ENCODE assay signal across 8 cellular contexts in the genomic region with DNA sequence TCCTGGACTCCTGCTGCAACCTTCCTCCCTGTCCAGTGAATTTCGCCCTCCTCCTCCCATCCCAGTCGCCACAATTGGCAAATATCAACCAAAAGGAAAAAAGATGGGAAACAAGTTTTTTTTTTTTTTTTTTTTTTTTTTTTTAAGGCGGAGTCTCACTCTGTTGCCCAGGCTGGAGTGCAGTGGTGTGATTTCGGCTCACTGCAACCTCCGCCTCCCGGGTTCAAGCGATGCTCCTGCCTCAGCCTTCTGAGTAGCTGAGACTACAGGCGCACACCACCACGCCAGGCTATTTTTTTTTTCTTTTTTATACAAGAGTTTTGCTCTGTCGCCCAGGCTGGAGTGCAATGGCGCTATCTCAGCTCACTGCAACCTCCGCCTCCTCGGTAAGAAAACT. TPM values are rescaled to one million over a fixed set of nuclear protein-coding genes. Genes with fewer than 3 reads are reported as not detected.
DNase-seq lines count a peak whose midpoint lies in the region; ATAC-seq, FAIRE-seq and TF ChIP-seq lines count a peak whose summit lies in the region.
"Not testable (repeated sequence)": the region's sequence is repeated elsewhere in the genome, so short reads cannot be mapped to it uniquely, and the experiment has no call there.

No MANE protein-coding gene starts in this region.

- FAIRE-seq in endothelial cell of umbilical vein (lab: Jason Lieb, UNC): not testable (repeated sequence)

- not testable (repeated sequence) for BruUV-seq in endothelial cell of umbilical vein (replicated peaks; lab: Mats Ljungman, UMichigan)

- H3K27ac Mint-ChIP-seq in T-helper 2 cell treated with Interferon-gamma antibody and Interleukin-4, amounts not matched to agents 5 μg/mL and 100 μg/mL, for 36 hours: peak overlapping the region; percentile 49

- not testable (repeated sequence) for TF ChIP-seq EP300 in stomach (IDR thresholded peaks at IDR 0.05)

- not testable (repeated sequence) for ATAC-seq in lower lobe of right lung

- CTCF ChIA-PET in endothelial cell of umbilical vein (lab: Charles Lee): interaction anchor here (0.7 to 3.3 kb wide), 9 partner anchors 10 to 106 kb away, joined by 3 to 19 read pairs (median 4); partner anchors contain the start of genes NOL12 and PDXP

- intact Hi-C loops in endothelial cell of umbilical vein (cut with micrococcal nuclease): loop anchor here (1.0 kb wide), 3 partner anchors 10 to 51 kb away; partner anchors contain the start of genes NOL12 and PDXP
- intact Hi-C loops in lower lobe of right lung (cut with DNase I); stomach (cut with DNase I; ENCODE audit: low total_unique reads): not testable (repeated sequence)

- peak overlapping the region; percentile 68 for H3K4me3 Mint-ChIP-seq in T-helper 2 cell treated with Interferon-gamma antibody and Interleukin-4, amounts not matched to agents 5 μg/mL and 100 μg/mL, for 36 hours

- not testable (repeated sequence) for H3K9me3 Mint-ChIP-seq in T-helper 2 cell treated with Interferon-gamma antibody and Interleukin-4, amounts not matched to agents 5 μg/mL and 100 μg/mL, for 36 hours

- 20 to 35% (median 28%) methylated on average over 13 of the region's 13 CpGs for whole genome bisulfite sequencing in stomach, 5 donors

- H2AFZ ChIP-seq in endothelial cell of umbilical vein (ENCODE audit: low read depth, low read length) (peak overlapping the region; percentile 55), osteoblast (ENCODE audit: low read length) (peak overlapping the region; percentile 49)

- H3K4me1 Mint-ChIP-seq in T-helper 2 cell treated with Interferon-gamma antibody and Interleukin-4, amounts not matched to agents 5 μg/mL and 100 μg/mL, for 36 hours (ENCODE audit: low read depth): peaks cover 13% of the 10 kb centered on the region

- not testable (repeated sequence) for H3K9me3 ChIP-seq in BLaER1 treated with 17β-estradiol and CSF1 and Interleukin-3, amounts not matched to agents 10 nM and 100 nM (replicated peaks in 1 of 11); HUES48 (ENCODE audit: control insufficient read depth, insufficient read depth, low read length); adipocyte (ENCODE audit: control insufficient read depth, low read length); endothelial cell of umbilical vein (replicated peaks; ENCODE audit: control insufficient read depth, insufficient read depth, low read length); lower lobe of right lung; osteoblast (ENCODE audit: low read depth, low read length); stomach

- not testable (repeated sequence) for TF ChIP-seq CTCF in endothelial cell of umbilical vein (IDR thresholded peaks at IDR 0.05; ENCODE audit: extremely low read depth in 1 of 2, insufficient read depth in 1 of 2, low read depth in 1 of 2, low read length in 2 of 2); lower lobe of right lung (IDR thresholded peaks at IDR 0.05); osteoblast (IDR thresholded peaks at IDR 0.05; ENCODE audit: extremely low read depth, low read depth, low read length); stomach (IDR thresholded peaks at IDR 0.05)

- peak overlapping the region in 10 of 11 experiments; percentile 17 to 73 (median 47); a peak in 17 of 22 replicates for H3K9ac ChIP-seq in BLaER1 treated with 17β-estradiol and CSF1 and Interleukin-3, amounts not matched to agents 10 nM and 100 nM
- not testable (repeated sequence) for H3K9ac ChIP-seq in HUES48 (ENCODE audit: low read depth, low read length); endothelial cell of umbilical vein (replicated peaks; ENCODE audit: extremely low read depth, insufficient read depth, low read length)
- H3K9ac ChIP-seq in adipocyte (ENCODE audit: low read length): peak overlapping the region; percentile 25

- H4K20me1 ChIP-seq in BLaER1 treated with 17β-estradiol and CSF1 and Interleukin-3, amounts not matched to agents 10 nM and 100 nM; endothelial cell of umbilical vein (replicated peaks; ENCODE audit: control insufficient read depth, extremely low read depth, insufficient read depth, low read length); osteoblast (ENCODE audit: insufficient read depth, low read length): not testable (repeated sequence)

- not testable (repeated sequence) for DNase-seq in T-helper 2 cell treated with Interferon-gamma antibody and Interleukin-4, amounts not matched to agents 5 μg/mL and 100 μg/mL, for 36 hours (ENCODE audit: low spot score); adipocyte (ENCODE audit: low read depth); endothelial cell of umbilical vein (ENCODE audit: low read depth, low spot score); lower lobe of right lung; osteoblast (ENCODE audit: insufficient read length, low spot score, missing footprints); stomach

- H3K4me1 ChIP-seq in BLaER1 treated with 17β-estradiol and CSF1 and Interleukin-3, amounts not matched to agents 10 nM and 100 nM: peaks cover 33 to 54% (median 45%) of the 10 kb centered on the region in 10 experiments
- H3K4me1 ChIP-seq in HUES48 (ENCODE audit: control insufficient read depth, insufficient read depth, low read length): not testable (repeated sequence)
- H3K4me1 ChIP-seq in adipocyte (ENCODE audit: control insufficient read depth, insufficient read depth, low read length) (peaks cover 18% of the 10 kb centered on the region), endothelial cell of umbilical vein (ENCODE audit: control insufficient read depth, extremely low read depth, insufficient read depth, low read length) (peaks cover 11% of the 10 kb centered on the region), lower lobe of right lung (peaks cover 12% of the 10 kb centered on the region), osteoblast (ENCODE audit: insufficient read depth, low read length) (peaks cover 11% of the 10 kb centered on the region), stomach (peaks cover 15 to 33% (median 22%) of the 10 kb centered on the region in 4 donors)

- POLR2A ChIA-PET in endothelial cell of umbilical vein (lab: Charles Lee): interaction anchor here (0.7 kb wide), 1 partner anchor 53 kb away, joined by 9 read pairs; no protein-coding TSS in a partner anchor

- not testable (repeated sequence) for H3K27me3 Mint-ChIP-seq in T-helper 2 cell treated with Interferon-gamma antibody and Interleukin-4, amounts not matched to agents 5 μg/mL and 100 μg/mL, for 36 hours (ENCODE audit: low read depth)

- dilution Hi-C loops in endothelial cell of umbilical vein (cut with MboI; ENCODE audit: extremely low pct_ligation_motif_present, low sequenced_read_pairs): not testable (repeated sequence)

- H3K27me3 ChIP-seq in BLaER1 treated with 17β-estradiol and CSF1 and Interleukin-3, amounts not matched to agents 10 nM and 100 nM; HUES48 (ENCODE audit: control insufficient read depth, insufficient read depth, low read length); adipocyte (replicated peaks; ENCODE audit: control insufficient read depth, insufficient read depth, low read length); endothelial cell of umbilical vein (ENCODE audit: control insufficient read depth in 2 of 2, insufficient read depth in 2 of 2, low read length in 2 of 2); lower lobe of right lung (ENCODE audit: low read depth); osteoblast (ENCODE audit: insufficient read depth, low read length); stomach: not testable (repeated sequence)

- H3K27ac ChIP-seq in BLaER1 treated with 17β-estradiol and CSF1 and Interleukin-3, amounts not matched to agents 10 nM and 100 nM: peak overlapping the region in 7 of 11 experiments; percentile 14 to 47 (median 40); a peak in 9 of 22 replicates
- H3K27ac ChIP-seq in HUES48 (ENCODE audit: low read depth, low read length): peak overlapping the region; percentile 78
- not testable (repeated sequence) for H3K27ac ChIP-seq in endothelial cell of umbilical vein (ENCODE audit: insufficient read depth, low read depth, low read length); lower lobe of right lung; osteoblast (ENCODE audit: low read depth, low read length)
- peak overlapping the region; percentile 4 to 68 (median 38) for H3K27ac ChIP-seq in stomach

- not testable (repeated sequence) for TF ChIP-seq POLR2A in endothelial cell of umbilical vein (IDR thresholded peaks at IDR 0.05; ENCODE audit: low read depth, low read length); stomach (IDR thresholded peaks at IDR 0.05)

- H3K79me2 ChIP-seq in endothelial cell of umbilical vein (ENCODE audit: control insufficient read depth, insufficient read depth, low read length); osteoblast (ENCODE audit: insufficient read depth, low read length): not testable (repeated sequence)

- H3K36me3 ChIP-seq in BLaER1 treated with 17β-estradiol and CSF1 and Interleukin-3, amounts not matched to agents 10 nM and 100 nM: peaks cover 35 to 54% (median 45%) of the 10 kb centered on the region in 11 experiments
- H3K36me3 ChIP-seq in HUES48 (ENCODE audit: control insufficient read depth, insufficient read depth, low read length) (peaks cover 33% of the 10 kb centered on the region), adipocyte (ENCODE audit: control insufficient read depth, insufficient read depth, low read length, severe bottlenecking) (peaks cover 20% of the 10 kb centered on the region), endothelial cell of umbilical vein (ENCODE audit: control insufficient read depth in 2 of 2, extremely low read depth in 1 of 2, insufficient read depth in 2 of 2, low read length in 2 of 2) (peaks cover 0 to 19% of the 10 kb centered on the region in 2 experiments), lower lobe of right lung (peaks cover 34% of the 10 kb centered on the region), osteoblast (ENCODE audit: insufficient read depth, low read length) (peaks cover 17% of the 10 kb centered on the region), stomach (peaks cover 26 to 36% (median 36%) of the 10 kb centered on the region in 4 donors)

- H3K9me1 ChIP-seq in endothelial cell of umbilical vein (replicated peaks; ENCODE audit: control insufficient read depth, extremely low read depth, insufficient read depth, low read length): not testable (repeated sequence)

- H3K4me2 ChIP-seq in BLaER1 treated with 17β-estradiol and CSF1 and Interleukin-3, amounts not matched to agents 10 nM and 100 nM: peak overlapping the region; percentile 78 to 91 (median 87)
- H3K4me2 ChIP-seq in endothelial cell of umbilical vein (ENCODE audit: insufficient read depth, low read length): peak overlapping the region; percentile 67
- H3K4me2 ChIP-seq in osteoblast (ENCODE audit: insufficient read depth, low read length): peak overlapping the region; percentile 80

- peak overlapping the region in 6 of 10 experiments; percentile 12 to 51 (median 30); a peak in 9 of 20 replicates for H3K4me3 ChIP-seq in BLaER1 treated with 17β-estradiol and CSF1 and Interleukin-3, amounts not matched to agents 10 nM and 100 nM
- H3K4me3 ChIP-seq in HUES48 (ENCODE audit: low read depth, low read length): peak overlapping the region; percentile 80; the same call in 1 of the 2 replicates
- peak overlapping the region; percentile 57 for H3K4me3 ChIP-seq in adipocyte (ENCODE audit: low read length)
- H3K4me3 ChIP-seq in endothelial cell of umbilical vein (replicated peaks in 1 of 3; ENCODE audit: insufficient read depth in 1 of 3, low read depth in 1 of 3, low read length in 3 of 3): not testable (repeated sequence)
- peak overlapping the region; percentile 30 for H3K4me3 ChIP-seq in lower lobe of right lung
- peak overlapping the region; percentile 61 for H3K4me3 ChIP-seq in osteoblast (ENCODE audit: insufficient read depth, low read length)
- H3K4me3 ChIP-seq in stomach: peak overlapping the region; percentile 14 to 25 (median 14)

- H3K36me3 Mint-ChIP-seq in T-helper 2 cell treated with Interferon-gamma antibody and Interleukin-4, amounts not matched to agents 5 μg/mL and 100 μg/mL, for 36 hours (ENCODE audit: low read depth): peaks cover 21% of the 10 kb centered on the region

RNA-seq across cellular contexts. Expression of gene TRIOBP, which starts 0.6 kb away (rescaled TPM):
- total RNA-seq in endothelial cell of umbilical vein (104 TPM in 2 replicates), lower lobe of right lung (78.8 TPM), osteoblast (144 and 162 TPM in 2 replicates), stomach (100 to 1,000 TPM in 2 of 5 donors, 10 to 100 TPM in 3; 70.0 to 355 (median 90.6) TPM)
- polyA plus RNA-seq in endothelial cell of umbilical vein (53.8 and 60.6 TPM in 2 replicates), stomach (10 to 100 TPM; 30.6 to 87.8 (median 70.2) TPM)
- polyA plus RNA-seq in endothelial cell of umbilical vein (2011; cell fraction: cytosol; rRNA removed): 63.6 and 79.0 TPM in 2 replicates
- 47.6 and 54.0 TPM in 2 replicates for polyA plus RNA-seq in endothelial cell of umbilical vein (2011; cell fraction: nucleus; rRNA removed)
- 54.5 and 57.2 TPM in 2 replicates for polyA plus RNA-seq in endothelial cell of umbilical vein (2012)
- polyA minus RNA-seq in endothelial cell of umbilical vein: 107 and 137 TPM in 2 replicates
- 14.3 TPM for polyA minus RNA-seq in endothelial cell of umbilical vein (2011; cell fraction: cytosol; rRNA and poly(A)+ RNA removed)
- polyA minus RNA-seq in endothelial cell of umbilical vein (2011; cell fraction: nucleus; rRNA and poly(A)+ RNA removed): 37.7 and 39.5 TPM in 2 replicates

RNA-seq across cellular contexts. Expression of gene NOL12, which starts 10.1 kb away (rescaled TPM):
- total RNA-seq in endothelial cell of umbilical vein (29.1 and 31.5 TPM in 2 replicates), lower lobe of right lung (23.0 TPM), osteoblast (8.8 and 9.0 TPM in 2 replicates), stomach (10 to 100 TPM in 4 of 5 donors, 1 to 10 TPM in 1; 9.3 to 64.6 (median 41.5) TPM)
- polyA plus RNA-seq in endothelial cell of umbilical vein (22.0 and 23.2 TPM in 2 replicates), stomach (10 to 100 TPM; 26.6 to 35.4 (median 35.2) TPM)
- polyA plus RNA-seq in endothelial cell of umbilical vein (2011; cell fraction: cytosol; rRNA removed): 28.0 and 29.6 TPM in 2 replicates
- polyA plus RNA-seq in endothelial cell of umbilical vein (2011; cell fraction: nucleus; rRNA removed): 38.0 and 54.7 TPM in 2 replicates
- polyA plus RNA-seq in endothelial cell of umbilical vein (2012): 14.6 and 17.9 TPM in 2 replicates
- polyA minus RNA-seq in endothelial cell of umbilical vein: 11.6 and 13.0 TPM in 2 replicates
- polyA minus RNA-seq in endothelial cell of umbilical vein (2011; cell fraction: cytosol; rRNA and poly(A)+ RNA removed): 10.0 TPM
- polyA minus RNA-seq in endothelial cell of umbilical vein (2011; cell fraction: nucleus; rRNA and poly(A)+ RNA removed): 8.0 and 12.8 TPM in 2 replicates

RNA-seq across cellular contexts. Expression of gene LGALS1, which starts 20.8 kb away (rescaled TPM):
- 2,698 and 3,340 TPM in 2 replicates for total RNA-seq in endothelial cell of umbilical vein
- polyA plus RNA-seq in endothelial cell of umbilical vein: 13,642 and 14,745 TPM in 2 replicates
- 7,658 and 7,748 TPM in 2 replicates for polyA plus RNA-seq in endothelial cell of umbilical vein (2011; cell fraction: cytosol; rRNA removed)
- polyA plus RNA-seq in endothelial cell of umbilical vein (2011; cell fraction: nucleus; rRNA removed): 1,908 and 1,936 TPM in 2 replicates
- 4,419 and 5,787 TPM in 2 replicates for polyA plus RNA-seq in endothelial cell of umbilical vein (2012)
- 3,664 and 4,504 TPM in 2 replicates for polyA minus RNA-seq in endothelial cell of umbilical vein
- polyA minus RNA-seq in endothelial cell of umbilical vein (2011; cell fraction: cytosol; rRNA and poly(A)+ RNA removed): 162 TPM
- polyA minus RNA-seq in endothelial cell of umbilical vein (2011; cell fraction: nucleus; rRNA and poly(A)+ RNA removed): 352 and 404 TPM in 2 replicates
- total RNA-seq in lower lobe of right lung: 425 TPM
- total RNA-seq in osteoblast: 3,004 and 3,217 TPM in 2 replicates
- total RNA-seq in stomach: 100 to 1,000 TPM; 235 to 490 (median 312) TPM
- polyA plus RNA-seq in stomach: 1,000 to 10,000 TPM in 1 of 3 donors, 100 to 1,000 TPM in 2; 596 to 1,435 (median 703) TPM

RNA-seq across cellular contexts. Expression of gene PDXP, which starts 37.7 kb away (rescaled TPM):
- 14.8 and 18.0 TPM in 2 replicates for total RNA-seq in endothelial cell of umbilical vein
- 20.0 and 22.6 TPM in 2 replicates for polyA plus RNA-seq in endothelial cell of umbilical vein
- polyA plus RNA-seq in endothelial cell of umbilical vein (2011; cell fraction: cytosol; rRNA removed): 17.7 and 18.2 TPM in 2 replicates
- polyA plus RNA-seq in endothelial cell of umbilical vein (2011; cell fraction: nucleus; rRNA removed): 6.1 and 6.5 TPM in 2 replicates
- 10.5 and 13.7 TPM in 2 replicates for polyA plus RNA-seq in endothelial cell of umbilical vein (2012)
- 9.2 and 10.3 TPM in 2 replicates for polyA minus RNA-seq in endothelial cell of umbilical vein
- 29.8 TPM for polyA minus RNA-seq in endothelial cell of umbilical vein (2011; cell fraction: cytosol; rRNA and poly(A)+ RNA removed)
- polyA minus RNA-seq in endothelial cell of umbilical vein (2011; cell fraction: nucleus; rRNA and poly(A)+ RNA removed): 2.7 and 4.6 TPM in 2 replicates
- total RNA-seq in lower lobe of right lung: 3.9 TPM
- 5.0 and 5.8 TPM in 2 replicates for total RNA-seq in osteoblast
- total RNA-seq in stomach: 10 to 100 TPM in 1 of 5 donors, 1 to 10 TPM in 4; 2.9 to 72.1 (median 5.4) TPM
- polyA plus RNA-seq in stomach: 10 to 100 TPM in 1 of 3 donors, 1 to 10 TPM in 2; 6.4 to 11.8 (median 8.1) TPM

RNA-seq across cellular contexts. Expression of gene SH3BP1, which starts 56.8 kb away (rescaled TPM):
- total RNA-seq in endothelial cell of umbilical vein (2.8 and 4.3 TPM in 2 replicates), lower lobe of right lung (34.8 TPM), osteoblast (4.1 and 4.7 TPM in 2 replicates), stomach (100 to 1,000 TPM in 1 of 5 donors, 10 to 100 TPM in 1, 1 to 10 TPM in 2, not detected in 1; 1.6 to 135 (median 7.3) TPM)
- polyA plus RNA-seq in endothelial cell of umbilical vein (2.3 and 4.2 TPM in 2 replicates), stomach (10 to 100 TPM in 1 of 3 donors, 1 to 10 TPM in 2; 8.7 to 12.8 (median 9.5) TPM)
- polyA plus RNA-seq in endothelial cell of umbilical vein (2011; cell fraction: cytosol; rRNA removed): 4.8 and 5.9 TPM in 2 replicates
- polyA plus RNA-seq in endothelial cell of umbilical vein (2011; cell fraction: nucleus; rRNA removed): 7.6 and 9.2 TPM in 2 replicates
- 9.5 and 10.4 TPM in 2 replicates for polyA plus RNA-seq in endothelial cell of umbilical vein (2012)
- 5.3 and 7.2 TPM in 2 replicates for polyA minus RNA-seq in endothelial cell of umbilical vein
- not detected for polyA minus RNA-seq in endothelial cell of umbilical vein (2011; cell fraction: cytosol; rRNA and poly(A)+ RNA removed)
- 1.5 and 3.1 TPM in 2 replicates for polyA minus RNA-seq in endothelial cell of umbilical vein (2011; cell fraction: nucleus; rRNA and poly(A)+ RNA removed)
